ENCODE assay signal across 19 cellular contexts in genomic region chr17:8798176-8799000, GRCh38. TPM values are rescaled to one million over a fixed set of nuclear protein-coding genes. Genes with fewer than 3 reads are reported as not detected.
DNase-seq lines count a peak whose midpoint lies in the region; ATAC-seq, FAIRE-seq and TF ChIP-seq lines count a peak whose summit lies in the region.
"Had no signal": no experiment of that assay in that cellular context is flagged by ENCODE, and none has a peak within 500 bp of the region (broad histone marks: within the 10 kb centered on the region; RNA-seq: fewer than 3 reads in every experiment).

No MANE protein-coding gene starts in this region.

- no peak overlapping the region for H3K4ac ChIP-seq in H9 (ENCODE audit: low read depth, low read length)

- no peaks in the 10 kb centered on the region for H3K23me2 ChIP-seq in H9 (ENCODE audit: insufficient read length, low read depth, low read length, poor library complexity, severe bottlenecking)

- no peak overlapping the region for H4K91ac ChIP-seq in H9 (ENCODE audit: insufficient read length, low read depth, low read length)

- no peak overlapping the region for H2AK5ac ChIP-seq in H9 (ENCODE audit: insufficient read length, low read length)

- H2AFZ ChIP-seq in H9 (ENCODE audit: low read length), result no peak overlapping the region
- H2AFZ ChIP-seq: GM23248 had no signal

- no peaks in the 10 kb centered on the region for H3K36me3 ChIP-seq in rectal smooth muscle tissue (ENCODE audit: control insufficient read depth, insufficient read depth, low read length)
- H3K36me3 ChIP-seq: right atrium auricular region had no signal

- H3K27ac ChIP-seq in H9 (ENCODE audit: insufficient read length, low read depth, low read length), result no peak overlapping the region
- H3K27ac ChIP-seq in rectal smooth muscle tissue (ENCODE audit: low read depth, low read length), result no peak overlapping the region
- H3K27ac ChIP-seq: foreskin keratinocyte, GM23248, right atrium auricular region had no signal

- no peaks in the 10 kb centered on the region for H3K27me3 ChIP-seq in H9 (ENCODE audit: insufficient read depth, low read length)
- H3K27me3 ChIP-seq in rectal smooth muscle tissue (ENCODE audit: control insufficient read depth, insufficient read depth, low read length), result no peaks in the 10 kb centered on the region
- H3K27me3 ChIP-seq: right atrium auricular region had no signal

- no peak overlapping the region for H2BK5ac ChIP-seq in H9 (ENCODE audit: insufficient read length, low read length)

- no peak overlapping the region for H3K14ac ChIP-seq in H9 (ENCODE audit: insufficient read depth, low read length)

- H2BK12ac ChIP-seq in H9 (ENCODE audit: insufficient read length, low read depth, low read length), result no peak overlapping the region

- TF ChIP-seq CTCF in H9 (conservative IDR thresholded peaks at IDR 0.05), result no peak

- no peaks in the 10 kb centered on the region for H3K9me3 ChIP-seq in H9 (ENCODE audit: control insufficient read depth, low read depth, low read length)
- H3K9me3 ChIP-seq: right atrium auricular region had no signal

- H2BK20ac ChIP-seq in H9 (ENCODE audit: low read depth, low read length, poor library complexity, severe bottlenecking), result no peak overlapping the region

- no peak overlapping the region for H4K5ac ChIP-seq in H9 (ENCODE audit: insufficient read length, low read depth, low read length)

- H4K20me1 ChIP-seq in H9 (ENCODE audit: control insufficient read depth, insufficient read depth, insufficient read length), result no peaks in the 10 kb centered on the region

- H3K18ac ChIP-seq in H9 (ENCODE audit: insufficient read length, low read depth, low read length), result no peak overlapping the region

- no peak for FAIRE-seq in GM12892 (lab: Jason Lieb, UNC)

- TF ChIP-seq POLR2A in GM12892 (IDR thresholded peaks at IDR 0.05; ENCODE audit: low read depth, low read length), result no peak

- H3K9ac ChIP-seq in H9 (ENCODE audit: extremely low read depth, insufficient read length, low read length), result no peak overlapping the region
- H3K9ac ChIP-seq in rectal smooth muscle tissue (ENCODE audit: low read length), result no peak overlapping the region
- H3K9ac ChIP-seq: GM23248 had no signal

- H3K4me1 Mint-ChIP-seq in H9, result peaks cover 21 to 39% of the 10 kb centered on the region in 2 experiments
- H3K4me1 Mint-ChIP-seq: immature natural killer cell had no signal

- ATAC-seq in GM19467 (IDR thresholded peaks at IDR 0.05; ENCODE audit: unreplicated experiment), result no peak
- ATAC-seq: activated CD8-positive, alpha-beta T cell treated with anti-CD3 and anti-CD28 coated beads for 36 hours had no signal

- H3T11ph ChIP-seq in H9 (ENCODE audit: low read length), result no peak overlapping the region

- no peaks in the 10 kb centered on the region for H3K79me2 ChIP-seq in H9 (ENCODE audit: insufficient read depth, low read length)

- H3K4me1 ChIP-seq in H9 (ENCODE audit: insufficient read depth, low read length) (no peaks in the 10 kb centered on the region), rectal smooth muscle tissue (ENCODE audit: control insufficient read depth, insufficient read depth, low read length) (no peaks in the 10 kb centered on the region)
- H3K4me1 ChIP-seq: foreskin keratinocyte had no signal

- no peak overlapping the region for H4K8ac ChIP-seq in H9 (replicated peaks; ENCODE audit: insufficient read length, low read depth, low read length)

- no peak overlapping the region for H3K23ac ChIP-seq in H9 (ENCODE audit: insufficient read length, low read depth, low read length)

- no peaks in the 10 kb centered on the region for H3K36me3 Mint-ChIP-seq in H9 (ENCODE audit: insufficient read depth in 1 of 3, low read depth in 3 of 3)
- H3K36me3 Mint-ChIP-seq: immature natural killer cell had no signal

- DNase-seq in H9 (peak; percentile 62), ecto neural progenitor cell (ENCODE audit: low spot score) (peak; percentile 53), iPS-NIHi11 (ENCODE audit: low spot score) (peak; percentile 19), middle frontal gyrus (ENCODE audit: extremely low spot score, low spot score) (no peak), germinal center (ENCODE audit: low spot score) (no peak), GM12892 (ENCODE audit: insufficient read length) (no peak)
- DNase-seq: caudate nucleus, GM23248, immature natural killer cell, Right ventricle myocardium superior, T-helper 1 cell had no signal

- H3K9me3 Mint-ChIP-seq in H9, result no peaks in the 10 kb centered on the region
- H3K9me3 Mint-ChIP-seq: activated CD8-positive, alpha-beta T cell treated with anti-CD3 and anti-CD28 coated beads for 36 hours; activated T-helper 2 cell treated with anti-CD3 and anti-CD28 coated beads, Interferon-gamma antibody, Interleukin-2, Interleukin-4, amounts not matched to agents 10 μg/mL and 5 μg/mL and 100 μg/mL, durations not matched to agents 14 hours and 24 hours and 36 hours had no signal

- WGBS in H9 (ENCODE audit: extremely low coverage, insufficient read length, low lambda C conversion rate), result no CpG with 5 or more reads among the region's 32 CpGs

- H2BK120ac ChIP-seq in H9 (ENCODE audit: low read depth, low read length, poor library complexity, severe bottlenecking), result no peak overlapping the region

- H3K56ac ChIP-seq in H9 (ENCODE audit: insufficient read length, low read depth, low read length), result no peak overlapping the region

- H3K4me3 Mint-ChIP-seq in H9, result peak overlapping the region; percentile 75 to 80
- H3K4me3 Mint-ChIP-seq: activated CD8-positive, alpha-beta T cell treated with anti-CD3 and anti-CD28 coated beads for 36 hours; immature natural killer cell had no signal

- peak overlapping the region in 1 of 3 experiments; percentile 85; a peak in 1 of 7 replicates for H3K27ac Mint-ChIP-seq in H9
- H3K27ac Mint-ChIP-seq: activated CD8-positive, alpha-beta T cell treated with anti-CD3 and anti-CD28 coated beads for 36 hours; activated T-helper 2 cell treated with anti-CD3 and anti-CD28 coated beads, Interferon-gamma antibody, Interleukin-2, Interleukin-4, amounts not matched to agents 10 μg/mL and 5 μg/mL and 100 μg/mL, durations not matched to agents 14 hours and 24 hours and 36 hours; immature natural killer cell had no signal

- peak overlapping the region; percentile 30 for H3K4me2 ChIP-seq in H9 (ENCODE audit: insufficient read depth, insufficient read length, low read length)

- peak overlapping the region; percentile 55 for H3K4me3 ChIP-seq in rectal smooth muscle tissue (ENCODE audit: low read length)
- H3K4me3 ChIP-seq: GM23248 had no signal

- no peak overlapping the region for H2BK15ac ChIP-seq in H9 (ENCODE audit: low read depth, low read length)

- H3K79me1 ChIP-seq in H9 (ENCODE audit: insufficient read depth, low read depth, low read length, poor library complexity, severe bottlenecking), result no peaks in the 10 kb centered on the region

- peaks cover 1% of the 10 kb centered on the region for H3K27me3 Mint-ChIP-seq in H9 (ENCODE audit: low read depth)
- H3K27me3 Mint-ChIP-seq: activated CD8-positive, alpha-beta T cell treated with anti-CD3 and anti-CD28 coated beads for 36 hours had no signal

RNA-seq across cellular contexts. Expression of gene MFSD6L, which starts 0.8 kb away (rescaled TPM):
- 2.1 TPM in 2 replicates for total RNA-seq in H9 (2021)
- 2.0 TPM for polyA plus RNA-seq in GM12892 (2012; ENCODE audit: missing spikeins)
- total RNA-seq: Daoy, foreskin keratinocyte, GM23248, lung microvascular endothelial cell had no signal
- polyA plus RNA-seq: foreskin keratinocyte, GM23248, immature natural killer cell had no signal

RNA-seq across cellular contexts. Expression of gene SPDYE4, which starts 40.0 kb away (rescaled TPM):
- total RNA-seq in H9 (2021), result not detected in 2 replicates
- not detected for polyA plus RNA-seq in GM12892 (2012; ENCODE audit: missing spikeins)
- total RNA-seq: activated CD8-positive, alpha-beta T cell treated with anti-CD3 and anti-CD28 coated beads for 36 hours; activated T-helper 2 cell treated with anti-CD3 and anti-CD28 coated beads, Interferon-gamma antibody, Interleukin-2, Interleukin-4, amounts not matched to agents 10 μg/mL and 5 μg/mL and 100 μg/mL, durations not matched to agents 14 hours and 24 hours and 36 hours; Daoy; foreskin keratinocyte; GM23248; lung microvascular endothelial cell; right atrium auricular region; Right ventricle myocardium superior had no signal
- polyA plus RNA-seq: foreskin keratinocyte, GM23248, immature natural killer cell had no signal

RNA-seq across cellular contexts. Expression of gene CCDC42, which starts 53.8 kb away (rescaled TPM):
- total RNA-seq in H9 (2021), result not detected in 2 replicates
- polyA plus RNA-seq in GM12892 (2012; ENCODE audit: missing spikeins), result not detected
- total RNA-seq: Daoy, foreskin keratinocyte, GM23248, lung microvascular endothelial cell, right atrium auricular region, Right ventricle myocardium superior had no signal
- polyA plus RNA-seq: foreskin keratinocyte, GM23248, immature natural killer cell had no signal

Comparison
In these comparisons a context has a peak if more than half of its experiments do, and no peak if none do; other contexts are left out.
1. DNase-seq: peak in H9 (single experiment), ecto neural progenitor cell (single experiment) and iPS-NIHi11 (single experiment); none in middle frontal gyrus (single experiment), germinal center (single experiment) and GM12892 (single experiment).